8 cellular contexts compared by ENCODE assay signal in genomic region chr22:41699264-41700104, GRCh38. TPM values are rescaled to one million over a fixed set of nuclear protein-coding genes. Genes with fewer than 3 reads are reported as not detected.
A peak's percentile ranks its signal among the peaks of the same experiment; 100 is the strongest.
DNase-seq lines count a peak whose midpoint lies in the region; FAIRE-seq and TF ChIP-seq lines count a peak whose summit lies in the region.

Gene MEI1, plus strand, starts transcription at chr22:41699503. Its CDS starts 36 bp downstream, at chr22:41699539.

- H3F3A ChIP-seq in PC-9 (ENCODE audit: insufficient read depth, low read depth): peaks cover 9% of the 10 kb centered on the region; the same call in 1 of the 2 replicates

- H3K9me3 ChIP-seq in kidney (ENCODE audit: control insufficient read depth in 1 of 2, low read length in 2 of 2): no peaks in the 10 kb centered on the region
- H3K9me3 ChIP-seq in PC-9 (ENCODE audit: insufficient read depth, low read depth): no peaks in the 10 kb centered on the region

- CTCF ChIA-PET in PC-9 (lab: Charles Lee): interaction anchor here (0.5 to 0.7 kb wide), 3 partner anchors 11 to 344 kb away, joined by 3 to 8 read pairs (median 8); partner anchors contain the start of gene SNU13

- H3K27ac ChIP-seq in kidney (ENCODE audit: low read depth in 2 of 2, low read length in 2 of 2): no peak within 1 kb of the TSS
- no peak within 1 kb of the TSS for H3K27ac ChIP-seq in PC-9

- BruUV-seq in PC-9 (replicated peaks; lab: Mats Ljungman, UMichigan): no TSS peak

- H2AFZ ChIP-seq in PC-9: no peak within 1 kb of the TSS

- H3K27me3 ChIP-seq in PC-9 (ENCODE audit: insufficient read depth, low read depth): no peaks in the 10 kb centered on the region

- no peak within 1 kb of the TSS for H3K4me2 ChIP-seq in PC-9

- POLR2A ChIA-PET in PC-9 (lab: Charles Lee; ENCODE audit: unreplicated experiment): no interaction called here

- H3K9ac ChIP-seq in kidney (ENCODE audit: low read length in 2 of 2): no peak within 1 kb of the TSS

- DNase-seq in DMS114 treated with DMSO at 0.1 percent for 48 hours (lab: John Stamatoyannopoulos, UW; ENCODE audit: unreplicated experiment): peak; percentile 83
- peak; percentile 49 for DNase-seq in T1000 (lab: John Stamatoyannopoulos, UW)
- peak; percentile 50 for DNase-seq in astrocyte of the spinal cord (ENCODE audit: low read depth, low spot score)
- DNase-seq in kidney: peak; percentile 93
- peak; percentile 92 to 94 for DNase-seq in stimulated activated CD4-positive, alpha-beta T cell treated with anti-CD3 and anti-CD28 coated beads, Interleukin-2, amount 100 ng/mL, for 24 hours
- DNase-seq in PC-9: no peak
- DNase-seq in NCI-H2196 treated with DMSO at 0.1 percent for 48 hours (lab: John Stamatoyannopoulos, UW; ENCODE audit: unreplicated experiment): no peak
- DNase-seq in NOMO-1 treated with DMSO at 0.1 percent for 48 hours (lab: John Stamatoyannopoulos, UW; ENCODE audit: unreplicated experiment): no peak

- no peak for FAIRE-seq in kidney (lab: Jason Lieb, UNC)

- intact Hi-C loops in kidney (cut with DNase I): no loop called here
- intact Hi-C loops in PC-9 (cut with micrococcal nuclease; ENCODE audit: unreplicated experiment): loop anchor here (5.0 kb wide), 1 partner anchor 123 kb away; no protein-coding TSS in a partner anchor

- in situ Hi-C loops in astrocyte of the spinal cord (cut with HindIII; ENCODE audit: low sequenced_read_pairs): no loop called here

- no peaks in the 10 kb centered on the region for H3K9me2 ChIP-seq in PC-9 (ENCODE audit: insufficient read depth)

- H3K79me2 ChIP-seq in PC-9 (ENCODE audit: low read depth): no peaks in the 10 kb centered on the region

- H3K36me3 ChIP-seq in kidney (ENCODE audit: control insufficient read depth in 1 of 2, insufficient read depth in 2 of 2, low read length in 2 of 2) (no peaks in the 10 kb centered on the region), PC-9 (ENCODE audit: low read depth) (no peaks in the 10 kb centered on the region)

- TF ChIP-seq CTCF in astrocyte of the spinal cord (IDR thresholded peaks at IDR 0.05; ENCODE audit: low read depth, low read length) (no peak), kidney (IDR thresholded peaks at IDR 0.05; ENCODE audit: borderline replicate concordance, extremely low read depth, insufficient read depth) (no peak), PC-9 (conservative IDR thresholded peaks at IDR 0.05) (no peak)

- peaks cover 0 to 13% of the 10 kb centered on the region in 2 donors for H3K4me1 ChIP-seq in kidney (ENCODE audit: control insufficient read depth in 1 of 2, insufficient read depth in 1 of 2, low read depth in 1 of 2, low read length in 2 of 2)
- H3K4me1 ChIP-seq in PC-9 (replicated peaks; ENCODE audit: insufficient read depth): peaks cover 6% of the 10 kb centered on the region; the same call in 1 of the 2 replicates

- no peaks in the 10 kb centered on the region for H4K20me1 ChIP-seq in PC-9 (ENCODE audit: insufficient read depth)

- no peak within 1 kb of the TSS for H3K4me3 ChIP-seq in astrocyte of the spinal cord (ENCODE audit: low read depth, low read length)
- peak within 1 kb of the TSS in 1 of 2 donors; percentile 6 for H3K4me3 ChIP-seq in kidney (ENCODE audit: low read length in 2 of 2)
- no peak within 1 kb of the TSS for H3K4me3 ChIP-seq in PC-9

RNA-seq across cellular contexts. Expression of gene MEI1, which starts in this region (rescaled TPM):
- 14.6 TPM for total RNA-seq in kidney
- 2.4 TPM for polyA plus RNA-seq in kidney (ENCODE audit: insufficient read depth, low read depth, low replicate concordance)
- 0.55 and 0.61 TPM in 2 replicates for total RNA-seq in PC-9 (2021)

Comparison
In these comparisons a context has a peak if more than half of its experiments do, and no peak if none do; other contexts are left out.
1. DNase-seq: peak in DMS114 treated with DMSO at 0.1 percent for 48 hours (single experiment), T1000 (single experiment), astrocyte of the spinal cord (single experiment), kidney (single experiment) and stimulated activated CD4-positive, alpha-beta T cell treated with anti-CD3 and anti-CD28 coated beads, Interleukin-2, amount 100 ng/mL, for 24 hours (2 of 2); none in PC-9 (0 of 2), NCI-H2196 treated with DMSO at 0.1 percent for 48 hours (single experiment) and NOMO-1 treated with DMSO at 0.1 percent for 48 hours (single experiment).